12 cellular contexts compared by ENCODE assay signal in genomic region chr9:21141427-21141882, GRCh38. TPM values are rescaled to one million over a fixed set of nuclear protein-coding genes. Genes with fewer than 3 reads are reported as not detected.
DNase-seq lines count a peak whose midpoint lies in the region; ATAC-seq and TF ChIP-seq lines count a peak whose summit lies in the region.
"Had no signal": no experiment of that assay in that cellular context is flagged by ENCODE, and none has a peak within 500 bp of the region (broad histone marks: within the 10 kb centered on the region; RNA-seq: fewer than 3 reads in every experiment).

Gene IFNW1, minus strand, starts transcription at chr9:21141832. Its CDS starts 262 bp downstream, at chr9:21141570.

- TF ChIP-seq CTCF in fibroblast of pulmonary artery (IDR thresholded peaks at IDR 0.05; ENCODE audit: low read length, missing control alignments), result peak; percentile 30

- peak; percentile 75 for ATAC-seq in GM18498 (IDR thresholded peaks at IDR 0.05; ENCODE audit: unreplicated experiment)
- ATAC-seq in GM21619 (IDR thresholded peaks at IDR 0.05; ENCODE audit: unreplicated experiment), result peak; percentile 59
- ATAC-seq in activated CD4-positive, CD25-positive, alpha-beta regulatory T cell treated with anti-CD3 and anti-CD28 coated beads, Interleukin-2, amount 50 U/mL, for 24 hours, result no peak

- DNase-seq in HT-29 (ENCODE audit: low spot score) (peak; percentile 6), fibroblast of pulmonary artery (ENCODE audit: low read depth) (no peak), AML-193 (lab: John Stamatoyannopoulos, UW) (no peak), NCI-H1694 (lab: John Stamatoyannopoulos, UW) (no peak), superior temporal gyrus (ENCODE audit: extremely low spot score) (no peak)
- DNase-seq: GF-D8; stimulated activated CD4-positive, alpha-beta T cell treated with anti-CD3 and anti-CD28 coated beads, Interleukin-1b, Interleukin-23, amount 100 ng/mL, for 48 hours had no signal

- H3K4me3 ChIP-seq in fibroblast of pulmonary artery (replicated peaks; ENCODE audit: low read depth, low read length), result no peak within 1 kb of the TSS

RNA-seq across cellular contexts. Expression of gene IFNW1, which starts in this region (rescaled TPM):
- total RNA-seq in HT-29 (2014; rRNA removed; shearing (Covaris generic)), result not detected in 2 replicates
- total RNA-seq: mesenteric fat pad, urinary bladder had no signal

Comparison
In these comparisons a context has a peak if more than half of its experiments do, and no peak if none do; other contexts are left out.
1. Peak in DNase-seq in HT-29; RNA of the gene not detected or under 1 TPM.
2. ATAC-seq: peak in GM18498 (single experiment) and GM21619 (single experiment); none in activated CD4-positive, CD25-positive, alpha-beta regulatory T cell treated with anti-CD3 and anti-CD28 coated beads, Interleukin-2, amount 50 U/mL, for 24 hours (0 of 2).